10 cellular contexts compared by ENCODE assay signal in the genomic region with DNA sequence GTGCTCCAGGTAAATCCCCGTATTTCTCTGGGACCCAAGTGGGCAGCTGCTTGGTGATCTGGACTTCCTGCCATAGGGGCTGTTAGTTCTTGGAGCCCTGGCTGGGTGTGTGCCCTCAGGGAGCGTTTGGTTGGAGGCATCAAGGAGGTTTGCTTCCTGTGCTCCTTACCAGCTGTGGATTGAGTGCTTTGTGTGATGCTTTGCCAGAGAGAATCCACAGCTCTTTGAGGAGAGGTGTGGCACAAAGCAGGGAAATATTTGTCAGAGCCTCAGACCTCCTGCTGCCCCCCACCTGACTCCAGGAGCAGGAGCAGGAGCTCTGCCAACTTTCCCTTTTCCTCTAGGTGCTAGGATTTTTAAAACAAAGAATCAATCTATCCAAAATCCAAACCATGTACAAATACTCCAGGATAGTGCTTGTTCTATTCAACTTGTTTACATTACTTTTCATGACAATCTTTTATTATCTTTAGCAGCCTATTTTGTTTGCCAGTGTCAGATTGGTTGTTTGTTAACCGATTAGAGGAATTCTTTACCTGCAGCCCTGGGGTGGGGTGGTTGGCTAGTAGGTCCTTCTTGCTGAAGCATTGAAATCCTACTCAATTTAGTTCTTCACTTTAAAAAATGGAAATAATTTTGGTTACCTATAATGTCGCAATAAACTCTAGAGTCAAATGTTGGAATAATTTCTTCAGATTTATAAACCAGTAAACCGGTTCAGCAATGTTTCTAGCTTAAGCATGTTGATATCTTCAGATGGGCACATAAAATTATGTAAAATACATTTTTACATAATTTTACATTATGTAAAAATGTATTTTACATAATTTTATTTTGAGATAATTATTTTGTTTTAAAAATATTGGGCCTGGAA. TPM values are rescaled to one million over a fixed set of nuclear protein-coding genes. Genes with fewer than 3 reads are reported as not detected.
DNase-seq lines count a peak whose midpoint lies in the region; ATAC-seq and TF ChIP-seq lines count a peak whose summit lies in the region.
"Had no signal": no experiment of that assay in that cellular context is flagged by ENCODE, and none has a peak within 500 bp of the region (broad histone marks: within the 10 kb centered on the region; RNA-seq: fewer than 3 reads in every experiment).

No MANE protein-coding gene starts in this region.

- BruUV-seq in A673 (replicated peaks; lab: Mats Ljungman, UMichigan): no TSS peak

- H3K27me3 ChIP-seq in AG04450 (ENCODE audit: control insufficient read depth, insufficient read depth, low read length) (no peaks in the 10 kb centered on the region), neural cell (ENCODE audit: insufficient read depth, low read depth, low read length) (no peaks in the 10 kb centered on the region), A673 (replicated peaks; ENCODE audit: insufficient read depth, low read depth, low read length, poor library complexity) (no peaks in the 10 kb centered on the region)

- peak overlapping the region; percentile 32 for H3K4me3 ChIP-seq in AG04450 (ENCODE audit: low read depth, low read length)
- H3K4me3 ChIP-seq in neural cell (ENCODE audit: low read length): peak overlapping the region; percentile 71
- H3K4me3 ChIP-seq in A673 (ENCODE audit: low read depth, low read length, poor library complexity, severe bottlenecking): no peak overlapping the region

- intact Hi-C loops in A673 (cut with micrococcal nuclease; ENCODE audit: unreplicated experiment): no loop called here

- H3K9me3 ChIP-seq in AG04450 (ENCODE audit: control insufficient read depth, insufficient read depth, low read length) (peaks cover 4% of the 10 kb centered on the region), neural cell (ENCODE audit: low read length) (peaks cover 4% of the 10 kb centered on the region), A673 (ENCODE audit: low read depth, low read length, poor library complexity, severe bottlenecking) (no peaks in the 10 kb centered on the region)

- no peak for TF ChIP-seq RAD21 in neural cell (conservative IDR thresholded peaks at IDR 0.05)

- peak overlapping the region; percentile 30 for H3K9ac ChIP-seq in neural cell (ENCODE audit: low read length)

- TF ChIP-seq CTCF in AG04450 (IDR thresholded peaks at IDR 0.05; ENCODE audit: low read depth, low read length): no peak
- no peak for TF ChIP-seq CTCF in neural cell (IDR thresholded peaks at IDR 0.05; ENCODE audit: poor library complexity, severe bottlenecking)
- TF ChIP-seq CTCF in A673 (conservative IDR thresholded peaks at IDR 0.05; ENCODE audit: low read depth, low read length): no peak

- no peaks in the 10 kb centered on the region for H4K20me1 ChIP-seq in neural cell (ENCODE audit: insufficient read depth)

- no peak overlapping the region for H2AFZ ChIP-seq in neural cell (ENCODE audit: low read depth, low read length)

- H3K79me2 ChIP-seq in neural cell (replicated peaks; ENCODE audit: insufficient read depth, low read length): peaks cover 40% of the 10 kb centered on the region

- H3K36me3 ChIP-seq in neural cell (ENCODE audit: insufficient read depth, low read length): no peaks in the 10 kb centered on the region
- H3K36me3 ChIP-seq in A673 (ENCODE audit: insufficient read depth, low read length, poor library complexity, severe bottlenecking): no peaks in the 10 kb centered on the region

- no peaks in the 10 kb centered on the region for H3F3A ChIP-seq in neural cell (ENCODE audit: insufficient read depth, low read length, poor library complexity, severe bottlenecking)

- no peak for ATAC-seq in HG03469 (IDR thresholded peaks at IDR 0.05; ENCODE audit: unreplicated experiment)
- ATAC-seq: activated CD8-positive, alpha-beta T cell treated with anti-CD3 and anti-CD28 coated beads, Interleukin-2, amount 10 ng/mL, durations not matched to agents 7 days and 5 days had no signal

- H3K4me1 ChIP-seq in A673 (ENCODE audit: insufficient read depth, low read length, poor library complexity, severe bottlenecking): peaks cover 4% of the 10 kb centered on the region

- peak overlapping the region; percentile 72 for H3K4me2 ChIP-seq in neural cell (ENCODE audit: low read length)

- CTCF ChIA-PET in AG04450 (lab: Charles Lee): interaction anchor here (1.2 to 2.5 kb wide), 3 partner anchors 9 to 110 kb away, joined by 4 to 12 read pairs (median 9); no protein-coding TSS in a partner anchor
- CTCF ChIA-PET in A673 (lab: Charles Lee): no interaction called here

- TF ChIP-seq EP300 in neural cell (conservative IDR thresholded peaks at IDR 0.05; ENCODE audit: poor library complexity, severe bottlenecking): no peak

- H3K27ac ChIP-seq in AG04450 (ENCODE audit: low read depth, low read length) (no peak overlapping the region), cingulate gyrus (ENCODE audit: low read depth, low read length) (peak overlapping the region; percentile 92), neural cell (ENCODE audit: low read length) (peak overlapping the region; percentile 32), A673 (ENCODE audit: low read depth, low read length, poor library complexity, severe bottlenecking) (no peak overlapping the region)

- no peak for DNase-seq in AG04450 (ENCODE audit: low read depth, low spot score)
- peak; percentile 42 for DNase-seq in HuH-7.5 (ENCODE audit: low spot score)
- no peak for DNase-seq in T-helper 9 cell
- DNase-seq in mesenteric fat pad (ENCODE audit: low spot score): no peak
- DNase-seq in A673 (ENCODE audit: low spot score): no peak
- DNase-seq: activated CD8-positive, alpha-beta T cell treated with anti-CD3 and anti-CD28 coated beads, Interleukin-2, amount 10 ng/mL, durations not matched to agents 7 days and 5 days; GF-D8 had no signal

- no peaks in the 10 kb centered on the region for H3K9me2 ChIP-seq in neural cell (ENCODE audit: insufficient read depth, low read length)

- POLR2A ChIA-PET in AG04450 (lab: Yijun Ruan, JAX) (interaction anchor here (1.0 kb wide), 1 partner anchor 108 kb away, joined by 3 read pairs; no protein-coding TSS in a partner anchor), A673 (lab: Charles Lee; ENCODE audit: low non-redundant PET) (no interaction called here)

TF ChIP-seq in neural cell, 6 proteins besides CTCF, POLR2A, EP300 and RAD21:
- TF ChIP-seq MXI1 (conservative IDR thresholded peaks at IDR 0.05; ENCODE audit: poor library complexity, severe bottlenecking) (no peak), POLR2AphosphoS5 (IDR thresholded peaks at IDR 0.05) (no peak), TAF1 (IDR thresholded peaks at IDR 0.05; ENCODE audit: low read depth) (no peak), EZH2 (IDR thresholded peaks at IDR 0.05; ENCODE audit: borderline replicate concordance, insufficient read depth, low read length, poor library complexity, severe bottlenecking) (no peak), SMC3 (conservative IDR thresholded peaks at IDR 0.05; ENCODE audit: poor library complexity) (no peak)
- TF ChIP-seq, protein P1, sequence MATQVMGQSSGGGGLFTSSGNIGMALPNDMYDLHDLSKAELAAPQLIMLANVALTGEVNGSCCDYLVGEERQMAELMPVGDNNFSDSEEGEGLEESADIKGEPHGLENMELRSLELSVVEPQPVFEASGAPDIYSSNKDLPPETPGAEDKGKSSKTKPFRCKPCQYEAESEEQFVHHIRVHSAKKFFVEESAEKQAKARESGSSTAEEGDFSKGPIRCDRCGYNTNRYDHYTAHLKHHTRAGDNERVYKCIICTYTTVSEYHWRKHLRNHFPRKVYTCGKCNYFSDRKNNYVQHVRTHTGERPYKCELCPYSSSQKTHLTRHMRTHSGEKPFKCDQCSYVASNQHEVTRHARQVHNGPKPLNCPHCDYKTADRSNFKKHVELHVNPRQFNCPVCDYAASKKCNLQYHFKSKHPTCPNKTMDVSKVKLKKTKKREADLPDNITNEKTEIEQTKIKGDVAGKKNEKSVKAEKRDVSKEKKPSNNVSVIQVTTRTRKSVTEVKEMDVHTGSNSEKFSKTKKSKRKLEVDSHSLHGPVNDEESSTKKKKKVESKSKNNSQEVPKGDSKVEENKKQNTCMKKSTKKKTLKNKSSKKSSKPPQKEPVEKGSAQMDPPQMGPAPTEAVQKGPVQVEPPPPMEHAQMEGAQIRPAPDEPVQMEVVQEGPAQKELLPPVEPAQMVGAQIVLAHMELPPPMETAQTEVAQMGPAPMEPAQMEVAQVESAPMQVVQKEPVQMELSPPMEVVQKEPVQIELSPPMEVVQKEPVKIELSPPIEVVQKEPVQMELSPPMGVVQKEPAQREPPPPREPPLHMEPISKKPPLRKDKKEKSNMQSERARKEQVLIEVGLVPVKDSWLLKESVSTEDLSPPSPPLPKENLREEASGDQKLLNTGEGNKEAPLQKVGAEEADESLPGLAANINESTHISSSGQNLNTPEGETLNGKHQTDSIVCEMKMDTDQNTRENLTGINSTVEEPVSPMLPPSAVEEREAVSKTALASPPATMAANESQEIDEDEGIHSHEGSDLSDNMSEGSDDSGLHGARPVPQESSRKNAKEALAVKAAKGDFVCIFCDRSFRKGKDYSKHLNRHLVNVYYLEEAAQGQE (IDR thresholded peaks at IDR 0.05; ENCODE audit: borderline replicate concordance): no peak
TF ChIP-seq in neural cell: peak in this region for 0.

RNA-seq across cellular contexts. Expression of a gene that starts 2.5 kb away (rescaled TPM):
- polyA plus RNA-seq in AG04450 (2011; rRNA removed) (35.7 and 40.4 TPM in 2 replicates), neural cell (15.4 and 17.0 TPM in 2 replicates)
- 50.6 and 61.1 TPM in 2 replicates for polyA minus RNA-seq in AG04450 (2011; rRNA and poly(A)+ RNA removed)
- 20.7 and 26.0 TPM in 2 replicates for polyA minus RNA-seq in neural cell
- total RNA-seq in mesenteric fat pad (19.0 TPM), A673 (2021) (13.2 and 14.0 TPM in 2 replicates)

Comparison
In these comparisons a context has a peak if more than half of its experiments do, and no peak if none do; other contexts are left out.
1. H3K27ac ChIP-seq: peak in cingulate gyrus (single experiment) and neural cell (single experiment); none in AG04450 (single experiment) and A673 (single experiment).